26 cellular contexts compared by ENCODE assay signal in genomic region chr2:69134546-69134945, GRCh38.
DNase-seq lines count a peak whose midpoint lies in the region; ATAC-seq and TF ChIP-seq lines count a peak whose summit lies in the region.
"Had no signal": no experiment of that assay in that cellular context is flagged by ENCODE, and none has a peak within 500 bp of the region (broad histone marks: within the 10 kb centered on the region; RNA-seq: fewer than 3 reads in every experiment).

No MANE protein-coding gene starts in this region.

- in situ Hi-C loops in IMR-90 (cut with MboI; ENCODE audit: low sequenced_read_pairs): no loop called here

- H2BK20ac ChIP-seq in IMR-90 (ENCODE audit: low read depth, low read length): no peak overlapping the region

- CTCF ChIA-PET in IMR-90 (lab: Yijun Ruan, JAX): no interaction called here
- CTCF ChIA-PET in activated naive CD4-positive, alpha-beta T cell treated with anti-CD3 and anti-CD28 coated beads for 36 hours (lab: Charles Lee): no interaction called here

- no peak overlapping the region for H2BK120ac ChIP-seq in IMR-90 (ENCODE audit: low read depth, low read length)

- ATAC-seq in IMR-90 (ENCODE audit: low read depth) (no peak), sciatic nerve (peak; percentile 30), upper lobe of right lung (no peak)
- ATAC-seq: activated CD8-positive, alpha-beta T cell treated with anti-CD3 and anti-CD28 coated beads, Interleukin-2, amount 10 ng/mL, durations not matched to agents 7 days and 5 days; activated naive CD4-positive, alpha-beta T cell treated with anti-CD3 and anti-CD28 coated beads, Interleukin-2, amount 50 U/mL, for 72 hours; effector memory CD8-positive, alpha-beta T cell; right lobe of liver had no signal

- H2BK5ac ChIP-seq in IMR-90 (ENCODE audit: low read depth, low read length, poor library complexity, severe bottlenecking): no peak overlapping the region

- peaks cover 7% of the 10 kb centered on the region; the same call in 1 of the 2 replicates for H4K20me1 ChIP-seq in IMR-90 (ENCODE audit: insufficient read depth, low read length)
- H4K20me1 ChIP-seq: BLaER1 had no signal

- H3K36me3 ChIP-seq in IMR-90 (ENCODE audit: control insufficient read depth, insufficient read depth, low read length) (peaks cover 30% of the 10 kb centered on the region), upper lobe of right lung (no peaks in the 10 kb centered on the region)
- H3K36me3 ChIP-seq: BLaER1, cardiac muscle cell, HAP-1, neutrophil, prostate gland, right lobe of liver, thyroid gland had no signal

- no peak for TF ChIP-seq POLR2A in IMR-90 (IDR thresholded peaks at IDR 0.05; ENCODE audit: low read depth, low read length)

- no peaks in the 10 kb centered on the region for H3K27me3 Mint-ChIP-seq in activated naive CD4-positive, alpha-beta T cell treated with anti-CD3 and anti-CD28 coated beads for 36 hours (ENCODE audit: low read depth)

- peak; percentile 35 for DNase-seq in IMR-90
- DNase-seq in NCI-H2227 (lab: John Stamatoyannopoulos, UW; ENCODE audit: unreplicated experiment): peak; percentile 53
- DNase-seq in choroid plexus epithelial cell (ENCODE audit: low read depth): peak; percentile 77
- DNase-seq in sciatic nerve (ENCODE audit: low spot score): no peak
- DNase-seq in activated naive CD4-positive, alpha-beta T cell treated with anti-CD3 and anti-CD28 coated beads for 36 hours: no peak
- DNase-seq in upper lobe of right lung: no peak
- no peak for DNase-seq in activated T-cell treated with anti-CD3 and anti-CD28 coated beads for 4 hours
- DNase-seq: activated CD8-positive, alpha-beta T cell treated with anti-CD3 and anti-CD28 coated beads, Interleukin-2, amount 10 ng/mL, durations not matched to agents 7 days and 5 days; DMS153; effector memory CD8-positive, alpha-beta T cell; head of caudate nucleus; kidney; midbrain; naive B cell; NCI-H1436 treated with DMSO at 0.1 percent for 48 hours; NCI-H748 treated with DMSO at 0.1 percent for 48 hours; right lobe of liver; stimulated activated CD4-positive, alpha-beta T cell treated with anti-CD3 and anti-CD28 coated beads, Interleukin-4, amount 100 ng/mL, for 1 hour; SW 1271; thyroid gland had no signal

- no peak overlapping the region for H3K4me3 Mint-ChIP-seq in activated naive CD4-positive, alpha-beta T cell treated with anti-CD3 and anti-CD28 coated beads for 36 hours
- H3K4me3 Mint-ChIP-seq: activated CD8-positive, alpha-beta T cell treated with anti-CD3 and anti-CD28 coated beads, Interleukin-2, amount 10 ng/mL, durations not matched to agents 7 days and 5 days; effector memory CD8-positive, alpha-beta T cell; naive B cell had no signal

- H2AFZ ChIP-seq in IMR-90 (replicated peaks; ENCODE audit: low read length, poor library complexity): no peak overlapping the region

- no peaks in the 10 kb centered on the region for H3K36me3 Mint-ChIP-seq in activated naive CD4-positive, alpha-beta T cell treated with anti-CD3 and anti-CD28 coated beads for 36 hours (ENCODE audit: low read depth)
- H3K36me3 Mint-ChIP-seq: activated naive CD4-positive, alpha-beta T cell treated with anti-CD3 and anti-CD28 coated beads, Interleukin-2, amount 50 U/mL, for 72 hours; naive B cell had no signal

- BruUV-seq in IMR-90 (replicated peaks; lab: Mats Ljungman, UMichigan): no TSS peak

- no peak for TF ChIP-seq RAD21 in IMR-90 (IDR thresholded peaks at IDR 0.05; ENCODE audit: low read length)

- no peak overlapping the region for H3K4ac ChIP-seq in IMR-90 (ENCODE audit: low read depth, low read length)

- H3K27ac ChIP-seq in IMR-90 (ENCODE audit: insufficient read depth, low read length) (no peak overlapping the region), upper lobe of right lung (no peak overlapping the region)
- H3K27ac ChIP-seq: BLaER1, cardiac muscle cell, neutrophil, prostate gland, right lobe of liver, thyroid gland had no signal

- no peak overlapping the region for H4K5ac ChIP-seq in IMR-90 (ENCODE audit: low read depth, low read length)

- H3K9me3 Mint-ChIP-seq in activated naive CD4-positive, alpha-beta T cell treated with anti-CD3 and anti-CD28 coated beads for 36 hours: no peaks in the 10 kb centered on the region
- H3K9me3 Mint-ChIP-seq: activated naive CD4-positive, alpha-beta T cell treated with anti-CD3 and anti-CD28 coated beads, Interleukin-2, amount 50 U/mL, for 72 hours; effector memory CD8-positive, alpha-beta T cell had no signal

- no peak overlapping the region for H3K9ac ChIP-seq in IMR-90 (ENCODE audit: low read depth, low read length)
- H3K9ac ChIP-seq: BLaER1 had no signal

- H3K4me2 ChIP-seq in IMR-90 (ENCODE audit: low read depth, low read length): no peak overlapping the region
- H3K4me2 ChIP-seq: BLaER1 had no signal

- peaks cover 4 to 25% of the 10 kb centered on the region in 2 experiments; a peak in 3 of 4 replicates for H3K79me1 ChIP-seq in IMR-90 (ENCODE audit: low read depth in 1 of 2, low read length in 2 of 2)

- no peak overlapping the region for H3K18ac ChIP-seq in IMR-90 (ENCODE audit: low read depth, low read length)

- H4K91ac ChIP-seq in IMR-90 (ENCODE audit: insufficient read depth, low read depth, low read length): no peak overlapping the region

- no peak for TF ChIP-seq CTCF in IMR-90 (conservative IDR thresholded peaks at IDR 0.05; ENCODE audit: low read depth, low read length)
- TF ChIP-seq CTCF in choroid plexus epithelial cell (conservative IDR thresholded peaks at IDR 0.05; ENCODE audit: low read depth, low read length): no peak
- TF ChIP-seq CTCF in upper lobe of right lung (IDR thresholded peaks at IDR 0.05): no peak

- no peak overlapping the region for H2BK15ac ChIP-seq in IMR-90 (ENCODE audit: low read depth, low read length)

- no peak overlapping the region for H2AK5ac ChIP-seq in IMR-90 (ENCODE audit: low read depth, low read length)

- no peak overlapping the region for H2AK9ac ChIP-seq in IMR-90 (replicated peaks; ENCODE audit: low read depth, low read length, poor library complexity)

- intact Hi-C loops in IMR-90 (cut with micrococcal nuclease) (no loop called here), sciatic nerve (cut with DNase I) (no loop called here), upper lobe of right lung (cut with DNase I) (no loop called here)
- intact Hi-C loops in activated naive CD4-positive, alpha-beta T cell treated with anti-CD3 and anti-CD28 coated beads for 36 hours (cut with micrococcal nuclease): no loop called here

- no peak overlapping the region for H3K4me3 ChIP-seq in IMR-90 (ENCODE audit: insufficient read depth, low read depth, low read length)
- no peak overlapping the region for H3K4me3 ChIP-seq in choroid plexus epithelial cell (ENCODE audit: low read depth, low read length)
- H3K4me3 ChIP-seq in upper lobe of right lung: no peak overlapping the region
- H3K4me3 ChIP-seq: BLaER1, cardiac muscle cell, HAP-1, prostate gland, right lobe of liver, thyroid gland had no signal

- no peak overlapping the region for H4K8ac ChIP-seq in IMR-90 (ENCODE audit: low read depth in 2 of 2, low read length in 2 of 2)

- dilution Hi-C loops in IMR-90 (cut with HindIII; ENCODE audit: low sequenced_read_pairs, unreplicated experiment): no loop called here

- no peak overlapping the region for H3K23ac ChIP-seq in IMR-90 (ENCODE audit: low read depth, low read length)

- no peaks in the 10 kb centered on the region for H3K27me3 ChIP-seq in IMR-90 (ENCODE audit: control insufficient read depth, insufficient read depth, low read length)
- no peaks in the 10 kb centered on the region for H3K27me3 ChIP-seq in upper lobe of right lung
- H3K27me3 ChIP-seq: BLaER1, cardiac muscle cell, neutrophil, right lobe of liver, thyroid gland had no signal

- H3K27ac Mint-ChIP-seq in activated naive CD4-positive, alpha-beta T cell treated with anti-CD3 and anti-CD28 coated beads for 36 hours: no peak overlapping the region
- H3K27ac Mint-ChIP-seq: activated CD8-positive, alpha-beta T cell treated with anti-CD3 and anti-CD28 coated beads, Interleukin-2, amount 10 ng/mL, durations not matched to agents 7 days and 5 days; activated naive CD4-positive, alpha-beta T cell treated with anti-CD3 and anti-CD28 coated beads, Interleukin-2, amount 50 U/mL, for 72 hours; effector memory CD8-positive, alpha-beta T cell; naive B cell had no signal

- POLR2A ChIA-PET in IMR-90 (lab: Charles Lee; ENCODE audit: unreplicated experiment): interaction anchor here (0.8 kb wide), 1 partner anchor 44 kb away, joined by 5 read pairs; no protein-coding TSS in a partner anchor

- H3K56ac ChIP-seq in IMR-90 (ENCODE audit: extremely low read depth, insufficient read depth, low read length): no peak overlapping the region

- no peak overlapping the region for H3K14ac ChIP-seq in IMR-90 (replicated peaks; ENCODE audit: low read depth, low read length)

- no peaks in the 10 kb centered on the region for H3K4me1 Mint-ChIP-seq in activated naive CD4-positive, alpha-beta T cell treated with anti-CD3 and anti-CD28 coated beads for 36 hours (ENCODE audit: low read depth)
- H3K4me1 Mint-ChIP-seq: naive B cell had no signal

- H3K9me1 ChIP-seq in IMR-90 (ENCODE audit: insufficient read depth, low read length): peaks cover 4% of the 10 kb centered on the region

- H3K9me3 ChIP-seq in IMR-90 (ENCODE audit: control insufficient read depth, insufficient read depth, low read length) (no peaks in the 10 kb centered on the region), upper lobe of right lung (no peaks in the 10 kb centered on the region)
- H3K9me3 ChIP-seq: BLaER1, HAP-1, neutrophil, prostate gland, right lobe of liver, thyroid gland had no signal

- H3K4me1 ChIP-seq in IMR-90 (ENCODE audit: control insufficient read depth, insufficient read depth, low read length) (peaks cover 2% of the 10 kb centered on the region; the same call in 1 of the 2 replicates), upper lobe of right lung (no peaks in the 10 kb centered on the region)
- H3K4me1 ChIP-seq: BLaER1, prostate gland, right lobe of liver had no signal

TF ChIP-seq in IMR-90, 13 proteins besides CTCF, POLR2A, EP300 and RAD21 (continues in another document):
- TF ChIP-seq CEBPB (IDR thresholded peaks at IDR 0.05; ENCODE audit: low read depth, low read length): no peak
- no peak for TF ChIP-seq NFE2L2 (IDR thresholded peaks at IDR 0.05; ENCODE audit: low read depth, low read length)
- no peak for TF ChIP-seq MXI1 (IDR thresholded peaks at IDR 0.05; ENCODE audit: borderline replicate concordance, low read depth, low read length)
- TF ChIP-seq ELK1 (IDR thresholded peaks at IDR 0.05; ENCODE audit: borderline replicate concordance, low read depth, low read length): no peak
- TF ChIP-seq MAZ (IDR thresholded peaks at IDR 0.05; ENCODE audit: borderline replicate concordance, low read depth, low read length): no peak
- TF ChIP-seq BHLHE40 (IDR thresholded peaks at IDR 0.05; ENCODE audit: low read depth, low read length): no peak

Comparison
In these comparisons a context has a peak if more than half of its experiments do, and no peak if none do; other contexts are left out.
1. DNase-seq: peak in IMR-90 (single experiment), NCI-H2227 (single experiment) and choroid plexus epithelial cell (single experiment); none in sciatic nerve (single experiment), activated naive CD4-positive, alpha-beta T cell treated with anti-CD3 and anti-CD28 coated beads for 36 hours (single experiment), upper lobe of right lung (single experiment) and activated T-cell treated with anti-CD3 and anti-CD28 coated beads for 4 hours (single experiment).